In genomic region chr12:116642683-116643082, GRCh38 we compare ENCODE assay signal across 21 cellular contexts.
A peak's percentile ranks its signal among the peaks of the same experiment; 100 is the strongest.
DNase-seq lines count a peak whose midpoint lies in the region; ATAC-seq lines count a peak whose summit lies in the region.
"Had no signal": no experiment of that assay in that cellular context is flagged by ENCODE, and none has a peak within 500 bp of the region (broad histone marks: within the 10 kb centered on the region; RNA-seq: fewer than 3 reads in every experiment).

No MANE protein-coding gene starts in this region.

- in situ Hi-C loops in SK-MEL-5 (cut with HindIII; ENCODE audit: low pct_unique_long_range_greater_than_20kb, low sequenced_read_pairs) = no loop called here

- ATAC-seq in left colon (peak; percentile 62), HG02610 (IDR thresholded peaks at IDR 0.05; ENCODE audit: unreplicated experiment) (no peak), HG03039 (IDR thresholded peaks at IDR 0.05; ENCODE audit: unreplicated experiment) (no peak), HG02623 (IDR thresholded peaks at IDR 0.05; ENCODE audit: unreplicated experiment) (no peak)
- ATAC-seq: activated CD8-positive, alpha-beta T cell treated with anti-CD3 and anti-CD28 coated beads, Interleukin-2, amount 10 ng/mL, durations not matched to agents 7 days and 5 days; activated T-cell treated with anti-CD3 and anti-CD28 coated beads, Interleukin-2, amount 50 U/mL, for 72 hours; Right ventricle myocardium inferior; stimulated activated effector memory CD8-positive, alpha-beta T cell treated with anti-CD3 and anti-CD28 coated beads, Interleukin-12 subunit alpha, Interleukin-12 subunit beta, amount 100 ng/mL, for 72 hours had no signal

- intact Hi-C loops in left colon (cut with DNase I, micrococcal nuclease) = no loop called here

- peak; percentile 12 for DNase-seq in CMK (ENCODE audit: low read depth)
- DNase-seq in LHCN-M2 (ENCODE audit: low read depth) = peak; percentile 19
- DNase-seq in SK-MEL-5 (ENCODE audit: low read depth, low spot score) = peak; percentile 8
- DNase-seq in left colon = no peak
- no peak for DNase-seq in stimulated activated CD8-positive, alpha-beta memory T cell treated with anti-CD3 and anti-CD28 coated beads, Interleukin-4, amount 100 ng/mL, for 48 hours
- DNase-seq: ACHN; activated CD8-positive, alpha-beta T cell treated with anti-CD3 and anti-CD28 coated beads, Interleukin-2, amount 10 ng/mL, durations not matched to agents 7 days and 5 days; activated T-cell treated with anti-CD3 and anti-CD28 coated beads, Interleukin-2, amount 50 U/mL, for 72 hours; CD4-positive, alpha-beta T cell; effector CD8-positive, alpha-beta T cell; esophagus squamous epithelium; left ventricle myocardium inferior; NCI-H1694 treated with DMSO at 0.1 percent for 48 hours; NK-92 treated with Interleukin-12 subunit alpha and Interleukin-12 subunit beta, amount 100 ng/mL, for 24 hours; occipital lobe; stimulated activated CD4-positive, alpha-beta T cell treated with anti-CD3 and anti-CD28 coated beads, Interleukin-15, amount 100 ng/mL, for 24 hours had no signal

Comparison
In these comparisons a context has a peak if more than half of its experiments do, and no peak if none do; other contexts are left out.
1. DNase-seq: peak in CMK (single experiment), LHCN-M2 (single experiment) and SK-MEL-5 (single experiment); none in left colon (0 of 2) and stimulated activated CD8-positive, alpha-beta memory T cell treated with anti-CD3 and anti-CD28 coated beads, Interleukin-4, amount 100 ng/mL, for 48 hours (single experiment).